ENCODE assay signal across 33 cellular contexts in the genomic region with DNA sequence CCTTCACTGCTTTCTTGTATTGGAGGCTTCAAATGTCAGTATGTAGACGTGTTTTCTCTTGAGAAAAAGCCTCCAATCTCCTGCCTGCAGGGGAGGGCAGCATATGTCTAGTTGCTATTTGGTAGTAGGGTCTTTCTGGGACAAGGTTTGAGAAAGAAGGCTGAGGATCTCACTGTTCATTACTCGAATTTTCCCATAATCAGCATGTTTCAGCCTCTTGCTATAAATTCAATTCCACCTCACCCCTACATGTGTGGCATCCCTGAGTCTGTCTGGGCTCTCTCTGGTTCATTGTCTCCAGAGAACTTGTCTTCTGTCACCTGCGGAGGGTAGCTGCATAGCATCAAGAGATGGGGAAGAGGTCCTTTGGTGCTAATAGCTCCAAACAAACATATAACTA. TPM values are rescaled to one million over a fixed set of nuclear protein-coding genes. Genes with fewer than 3 reads are reported as not detected.
"Had no signal": no experiment of that assay in that cellular context is flagged by ENCODE, and none has a peak within 500 bp of the region (broad histone marks: within the 10 kb centered on the region; RNA-seq: fewer than 3 reads in every experiment).

No MANE protein-coding gene starts in this region.

- H3K27ac ChIP-seq: stomach, suprapubic skin, testis, thoracic aorta, thyroid gland, tibial artery, tibial nerve, transverse colon, upper lobe of left lung, upper lobe of right lung, uterus, vagina had no signal

- H3K27me3 Mint-ChIP-seq: stimulated activated naive B cell treated with anti-CD40 and anti-IgM and Interleukin-4, amounts not matched to agents 10 μg/mL and 1 μg/mL and 100 μg/mL, for 72 hours; stimulated activated naive CD8-positive, alpha-beta T cell treated with anti-CD3 and anti-CD28 coated beads, Interleukin-15, amount 100 ng/mL, for 72 hours; stimulated activated naive CD8-positive, alpha-beta T cell treated with anti-CD3 and anti-CD28 coated beads, Interleukin-15, Interleukin-2, amounts not matched to agents 100 ng/mL and 50 ng/mL, for 24 hours; type B pancreatic cell had no signal

- FAIRE-seq: urothelium cell line had no signal

- H3K4me3 ChIP-seq: stomach, suprapubic skin, testis, thoracic aorta, thyroid gland, tibial artery, tibial nerve, transverse colon, upper lobe of left lung, upper lobe of right lung, uterus, vagina had no signal

- H3K4me1 ChIP-seq: suprapubic skin, testis, thyroid gland, tibial artery, tibial nerve, upper lobe of left lung, upper lobe of right lung, uterus, vagina had no signal

- H3K36me3 Mint-ChIP-seq: stimulated activated effector memory CD8-positive, alpha-beta T cell treated with anti-CD3 and anti-CD28 coated beads, Interleukin-12 subunit alpha, Interleukin-12 subunit beta, amount 100 ng/mL, for 72 hours; stimulated activated memory B cell treated with anti-CD40 and anti-IgM and Interleukin-4, amounts not matched to agents 10 μg/mL and 1 μg/mL and 100 μg/mL, for 72 hours; type B pancreatic cell had no signal

- H3K4me3 Mint-ChIP-seq: stimulated activated effector memory CD8-positive, alpha-beta T cell treated with anti-CD3 and anti-CD28 coated beads, Interleukin-12 subunit alpha, Interleukin-12 subunit beta, amount 100 ng/mL, for 72 hours; stimulated activated memory B cell treated with anti-CD40 and anti-IgM and Interleukin-4, amounts not matched to agents 10 μg/mL and 1 μg/mL and 100 μg/mL, for 72 hours; stimulated activated naive B cell treated with anti-CD40 and anti-IgM and Interleukin-4, amounts not matched to agents 10 μg/mL and 1 μg/mL and 100 μg/mL, for 72 hours; stimulated activated naive CD8-positive, alpha-beta T cell treated with anti-CD3 and anti-CD28 coated beads, Interleukin-15, amount 100 ng/mL, for 72 hours; stimulated activated naive CD8-positive, alpha-beta T cell treated with anti-CD3 and anti-CD28 coated beads, Interleukin-15, Interleukin-2, amounts not matched to agents 100 ng/mL and 50 ng/mL, for 24 hours; type B pancreatic cell had no signal

- H3K27me3 ChIP-seq: stomach, suprapubic skin, testis, thyroid gland, tibial artery, tibial nerve, transverse colon, upper lobe of left lung, upper lobe of right lung, uterus, vagina had no signal

- H3K36me3 ChIP-seq: stomach, suprapubic skin, thoracic aorta, thyroid gland, tibial artery, tibial nerve, transverse colon, upper lobe of left lung, upper lobe of right lung, uterus, vagina had no signal

- H3K9me3 ChIP-seq: suprapubic skin, testis, thyroid gland, upper lobe of right lung, vagina had no signal

- DNase-seq: stimulated activated CD4-positive, alpha-beta T cell treated with anti-CD3 and anti-CD28 coated beads, Interleukin-2, amount 100 ng/mL, for 48 hours; stimulated activated CD4-positive, alpha-beta T cell treated with anti-CD3 and anti-CD28 coated beads, Interleukin-4, amount 100 ng/mL, for 1 hour; stimulated activated CD4-positive, alpha-beta T cell treated with anti-CD3 and anti-CD28 coated beads, Interleukin-4, amount 100 ng/mL, for 24 hours; stimulated activated CD4-positive, alpha-beta T cell treated with anti-CD3 and anti-CD28 coated beads, Interleukin-4, amount 100 ng/mL, for 4 hours; stimulated activated CD8-positive, alpha-beta memory T cell treated with anti-CD3 and anti-CD28 coated beads, Interleukin-4, amount 100 ng/mL, for 48 hours; stimulated activated naive B cell treated with anti-CD40 and anti-IgM and Interleukin-4, amounts not matched to agents 10 μg/mL and 1 μg/mL and 100 μg/mL, for 72 hours; stimulated activated naive CD4-positive, alpha-beta T cell; stimulated activated naive CD4-positive, alpha-beta T cell treated with Interleukin-2 at 50 U/mL for 16 hours; stimulated activated naive CD8-positive, alpha-beta T cell treated with anti-CD3 and anti-CD28 coated beads, Interleukin-15, amount 100 ng/mL, for 72 hours; stimulated activated naive CD8-positive, alpha-beta T cell treated with anti-CD3 and anti-CD28 coated beads, Interleukin-15, Interleukin-2, amounts not matched to agents 100 U/mL and 50 U/mL, for 24 hours; stomach; substantia nigra; testis; thyroid gland; tibial artery; transverse colon; trophoblast cell; upper lobe of left lung; upper lobe of right lung; uterus had no signal

- H3K27ac Mint-ChIP-seq: stimulated activated effector memory CD8-positive, alpha-beta T cell treated with anti-CD3 and anti-CD28 coated beads, Interleukin-12 subunit alpha, Interleukin-12 subunit beta, amount 100 ng/mL, for 72 hours; stimulated activated memory B cell treated with anti-CD40 and anti-IgM and Interleukin-4, amounts not matched to agents 10 μg/mL and 1 μg/mL and 100 μg/mL, for 72 hours; stimulated activated naive B cell treated with anti-CD40 and anti-IgM and Interleukin-4, amounts not matched to agents 10 μg/mL and 1 μg/mL and 100 μg/mL, for 72 hours; stimulated activated naive CD8-positive, alpha-beta T cell treated with anti-CD3 and anti-CD28 coated beads, Interleukin-15, amount 100 ng/mL, for 72 hours; stimulated activated naive CD8-positive, alpha-beta T cell treated with anti-CD3 and anti-CD28 coated beads, Interleukin-15, Interleukin-2, amounts not matched to agents 100 ng/mL and 50 ng/mL, for 24 hours; type B pancreatic cell had no signal

- ATAC-seq: stimulated activated effector memory CD8-positive, alpha-beta T cell treated with anti-CD3 and anti-CD28 coated beads, Interleukin-12 subunit alpha, Interleukin-12 subunit beta, amount 100 ng/mL, for 72 hours; stimulated activated memory B cell treated with anti-CD40 and anti-IgM and Interleukin-4, amounts not matched to agents 10 μg/mL and 1 μg/mL and 100 μg/mL, for 72 hours; stimulated activated naive B cell treated with anti-CD40 and anti-IgM and Interleukin-4, amounts not matched to agents 10 μg/mL and 1 μg/mL and 100 μg/mL, for 72 hours; stimulated activated naive CD8-positive, alpha-beta T cell treated with anti-CD3 and anti-CD28 coated beads, Interleukin-15, amount 100 ng/mL, for 72 hours; stimulated activated naive CD8-positive, alpha-beta T cell treated with anti-CD3 and anti-CD28 coated beads, Interleukin-15, Interleukin-2, amounts not matched to agents 100 U/mL and 50 U/mL, for 24 hours; upper lobe of right lung had no signal

- H3K4me1 Mint-ChIP-seq: stimulated activated effector memory CD8-positive, alpha-beta T cell treated with anti-CD3 and anti-CD28 coated beads, Interleukin-12 subunit alpha, Interleukin-12 subunit beta, amount 100 ng/mL, for 72 hours; stimulated activated memory B cell treated with anti-CD40 and anti-IgM and Interleukin-4, amounts not matched to agents 10 μg/mL and 1 μg/mL and 100 μg/mL, for 72 hours; stimulated activated naive B cell treated with anti-CD40 and anti-IgM and Interleukin-4, amounts not matched to agents 10 μg/mL and 1 μg/mL and 100 μg/mL, for 72 hours; stimulated activated naive CD8-positive, alpha-beta T cell treated with anti-CD3 and anti-CD28 coated beads, Interleukin-15, amount 100 ng/mL, for 72 hours had no signal

- H3K9me3 Mint-ChIP-seq: stimulated activated effector memory CD8-positive, alpha-beta T cell treated with anti-CD3 and anti-CD28 coated beads, Interleukin-12 subunit alpha, Interleukin-12 subunit beta, amount 100 ng/mL, for 72 hours; type B pancreatic cell had no signal

RNA-seq across cellular contexts. Expression of a gene that starts 19.5 kb away (rescaled TPM):
- total RNA-seq: subcutaneous adipose tissue, suprapubic skin, temporal lobe, thoracic aorta, thyroid gland, tibial nerve, transverse colon, upper lobe of left lung, upper lobe of right lung, ureter, urinary bladder, vagina had no signal
- polyA plus RNA-seq: stomach, urinary bladder had no signal
